In genomic region chr13:109160887-109161669, GRCh38 we compare ENCODE assay signal across 1 cellular context.
TF ChIP-seq lines count a peak whose summit lies in the region.

No MANE protein-coding gene starts in this region.

TF ChIP-seq in GM12878, 131 proteins besides CTCF, POLR2A, EP300 and RAD21 (continued from another document):
- TF ChIP-seq BRCA1 (IDR thresholded peaks at IDR 0.05; ENCODE audit: low read depth, low read length) (no peak), SIX5 (IDR thresholded peaks at IDR 0.05; ENCODE audit: low read depth, low read length, severe bottlenecking) (no peak), ZNF24 (IDR thresholded peaks at IDR 0.05) (no peak), CREB1 (IDR thresholded peaks at IDR 0.05; ENCODE audit: low read depth) (no peak), ZBTB33 (IDR thresholded peaks at IDR 0.05) (no peak), BCL11A (IDR thresholded peaks at IDR 0.05; ENCODE audit: low read depth, low read length) (peak; percentile 36; the same call in 1 of the 2 replicates), PML (IDR thresholded peaks at IDR 0.05; ENCODE audit: low read length) (no peak), ATF2 (IDR thresholded peaks at IDR 0.05; ENCODE audit: low read length) (no peak), STAT3 (IDR thresholded peaks at IDR 0.05; ENCODE audit: low read depth, low read length) (no peak), TARDBP (IDR thresholded peaks at IDR 0.05; ENCODE audit: borderline replicate concordance) (no peak), SREBF1 (IDR thresholded peaks at IDR 0.05; ENCODE audit: low read length) (no peak), ETV6 (conservative IDR thresholded peaks at IDR 0.05 in 1 of 2, IDR thresholded peaks at IDR 0.05 in 1 of 2; ENCODE audit: borderline replicate concordance in 1 of 2, low read depth in 1 of 2) (no peak), SUPT20H (IDR thresholded peaks at IDR 0.05; ENCODE audit: borderline replicate concordance, control insufficient read depth, low read depth, low read length) (no peak), NBN (IDR thresholded peaks at IDR 0.05) (0 out of 2 replicates have a peak, but pooled peaks have one; percentile 31), HDAC2 (IDR thresholded peaks at IDR 0.05) (no peak), PKNOX1 (IDR thresholded peaks at IDR 0.05) (no peak), JUND (IDR thresholded peaks at IDR 0.05; ENCODE audit: low read depth, low read length) (peak; percentile 38; the same call in 1 of the 2 replicates), MEF2B (IDR thresholded peaks at IDR 0.05; ENCODE audit: partially characterized antibody, poor library complexity, severe bottlenecking) (peak; percentile 18), ELK1 (IDR thresholded peaks at IDR 0.05; ENCODE audit: low read depth, low read length) (no peak), MLLT1 (IDR thresholded peaks at IDR 0.05) (peak; percentile 70), MAX (IDR thresholded peaks at IDR 0.05; ENCODE audit: low read depth, low read length) (no peak), FOS (IDR thresholded peaks at IDR 0.05; ENCODE audit: borderline replicate concordance, extremely low read depth, insufficient read length) (no peak), NRF1 (conservative IDR thresholded peaks at IDR 0.05; ENCODE audit: low read depth, low read length) (no peak), TAF1 (IDR thresholded peaks at IDR 0.05; ENCODE audit: borderline replicate concordance, low read depth, low read length) (no peak), BMI1 (IDR thresholded peaks at IDR 0.05; ENCODE audit: borderline replicate concordance) (0 out of 2 replicates have a peak, but pooled peaks have one; percentile 62), JUNB (IDR thresholded peaks at IDR 0.05) (peak; percentile 54), ZNF384 (IDR thresholded peaks at IDR 0.05; ENCODE audit: borderline replicate concordance, low read depth, low read length) (no peak), E2F4 (IDR thresholded peaks at IDR 0.05; ENCODE audit: low read depth, low read length) (no peak)
TF ChIP-seq in GM12878: peak in this region for 13.
